ENCODE assay signal across 8 cellular contexts in genomic region chr5:179623906-179624741, GRCh38. TPM values are rescaled to one million over a fixed set of nuclear protein-coding genes. Genes with fewer than 3 reads are reported as not detected.
DNase-seq lines count a peak whose midpoint lies in the region; TF ChIP-seq lines count a peak whose summit lies in the region.

No MANE protein-coding gene starts in this region.

- H3K4me2 ChIP-seq in fibroblast of lung (ENCODE audit: extremely low read depth, insufficient read depth, low read length) = peak overlapping the region; percentile 91

- peak overlapping the region; percentile 100 for H3K4me3 Mint-ChIP-seq in neural crest cell

- H3K27ac ChIP-seq in fibroblast of lung (ENCODE audit: insufficient read depth, low read length) (peak overlapping the region; percentile 96), transverse colon (peak overlapping the region; percentile 98 to 100 (median 100))

- TF ChIP-seq CTCF in fibroblast of lung (conservative IDR thresholded peaks at IDR 0.05 in 1 of 2, IDR thresholded peaks at IDR 0.05 in 1 of 2; ENCODE audit: low read depth in 1 of 2, low read length in 2 of 2) (no peak), neural crest cell (conservative IDR thresholded peaks at IDR 0.05) (no peak), transverse colon (IDR thresholded peaks at IDR 0.05) (peak in 3 of 5 experiments; percentile 7 to 40 (median 10))

- H3K27me3 ChIP-seq in fibroblast of lung (ENCODE audit: control insufficient read depth, insufficient read depth, low read length) (no peaks in the 10 kb centered on the region), transverse colon (no peaks in the 10 kb centered on the region)

- intact Hi-C loops in transverse colon (cut with DNase I; ENCODE audit: low total_unique reads) = no loop called here

- H3K4me1 Mint-ChIP-seq in neural crest cell = peaks cover 45% of the 10 kb centered on the region

- peaks cover 42% of the 10 kb centered on the region for H3K79me2 ChIP-seq in fibroblast of lung (ENCODE audit: control insufficient read depth, insufficient read depth, low read length)

- H3K9me3 ChIP-seq in fibroblast of lung (ENCODE audit: control insufficient read depth, insufficient read depth, low read depth, low read length) = no peaks in the 10 kb centered on the region
- H3K9me3 ChIP-seq in transverse colon = no peaks in the 10 kb centered on the region

- peaks cover 2% of the 10 kb centered on the region for H3K36me3 ChIP-seq in fibroblast of lung (ENCODE audit: control insufficient read depth, insufficient read depth, low read length)
- peaks cover 0 to 21% (median 7%) of the 10 kb centered on the region in 4 donors for H3K36me3 ChIP-seq in transverse colon

- H3K4me1 ChIP-seq in fibroblast of lung (ENCODE audit: control insufficient read depth, extremely low read depth, insufficient read depth, low read length) (peaks cover 9% of the 10 kb centered on the region), transverse colon (peaks cover 19 to 41% (median 37%) of the 10 kb centered on the region in 4 donors)

- 17% methylated on average over 68 of the region's 68 CpGs; no CpG with 5 or more reads in 1 of the 2 donors for WGBS in transverse colon (ENCODE audit: low coverage in 1 of 2), 2 donors

- DNase-seq in Daoy (ENCODE audit: low read depth) (peak; percentile 89), H4 (ENCODE audit: low spot score) (peak; percentile 81), NCI-H226 (peak; percentile 80), activated T-helper 1 cell treated with Interleukin-2 at 50 U/mL for 16 hours (ENCODE audit: low read depth) (peak; percentile 19), fibroblast of lung (ENCODE audit: low read depth in 2 of 2) (peak; percentile 85 to 91), neural crest cell (ENCODE audit: low read depth, low spot score) (no peak), transverse colon (peak; percentile 36), SKM-1 (lab: John Stamatoyannopoulos, UW; ENCODE audit: unreplicated experiment) (no peak)

- peak overlapping the region; percentile 84 for H3K9ac ChIP-seq in fibroblast of lung (ENCODE audit: insufficient read depth, low read length)

- H3K9me3 Mint-ChIP-seq in neural crest cell = no peaks in the 10 kb centered on the region

- peak overlapping the region; percentile 72 for H2AFZ ChIP-seq in fibroblast of lung (ENCODE audit: low read length)

- H3K36me3 Mint-ChIP-seq in neural crest cell (ENCODE audit: low read depth) = peaks cover 34% of the 10 kb centered on the region

- TF ChIP-seq POLR2A in transverse colon (IDR thresholded peaks at IDR 0.05) = no peak

- H3K27ac Mint-ChIP-seq in neural crest cell (ENCODE audit: unreplicated experiment) = peak overlapping the region; percentile 99

- H4K20me1 ChIP-seq in fibroblast of lung (ENCODE audit: control insufficient read depth, extremely low read depth, insufficient read depth, low read length) = peaks cover 23% of the 10 kb centered on the region

- in situ Hi-C loops in transverse colon (cut with MboI; ENCODE audit: low pct_ligation_motif_present in 1 of 4, low pct_unique_long_range_greater_than_20kb in 1 of 4, low sequenced_read_pairs in 3 of 4) = no loop called here

- peaks cover 31% of the 10 kb centered on the region for H3K27me3 Mint-ChIP-seq in neural crest cell (ENCODE audit: low read depth)

- H3K4me3 ChIP-seq in fibroblast of lung (replicated peaks in 1 of 4; ENCODE audit: control extremely low read depth in 1 of 4, insufficient read depth in 1 of 4, low read depth in 3 of 4, low read length in 4 of 4) (peak overlapping the region; percentile 50 to 73 (median 68)), transverse colon (peak overlapping the region; percentile 64 to 90 (median 74))

- TF ChIP-seq EP300 in transverse colon (IDR thresholded peaks at IDR 0.05; ENCODE audit: low read depth) = no peak

RNA-seq across cellular contexts. Expression of gene HNRNPH1, which starts 0.7 kb away (rescaled TPM):
- 746 and 874 TPM in 2 replicates for total RNA-seq in Daoy (2014; rRNA removed; shearing (Covaris generic))
- 417 and 435 TPM in 2 replicates for total RNA-seq in H4 (2014; rRNA removed; shearing (Covaris generic))
- total RNA-seq in fibroblast of lung (630 and 689 TPM in 2 replicates), neural crest cell (1,155 and 1,166 TPM in 2 replicates), transverse colon (100 to 1,000 TPM; 358 to 910 (median 594) TPM)
- 214 and 285 TPM in 2 replicates for polyA plus RNA-seq in fibroblast of lung
- 246 and 334 TPM in 2 replicates for polyA plus RNA-seq in fibroblast of lung (2012)
- 82.2 and 111 TPM in 2 replicates for polyA minus RNA-seq in fibroblast of lung (ENCODE audit: low replicate concordance)

RNA-seq across cellular contexts. Expression of gene CBY3, which starts 56.7 kb away (rescaled TPM):
- not detected in 2 replicates for total RNA-seq in Daoy (2014; rRNA removed; shearing (Covaris generic))
- not detected in 2 replicates for total RNA-seq in H4 (2014; rRNA removed; shearing (Covaris generic))
- total RNA-seq in fibroblast of lung = not detected in 2 replicates
- polyA plus RNA-seq in fibroblast of lung = not detected in 2 replicates
- polyA plus RNA-seq in fibroblast of lung (2012) = 0.17 TPM in 1 of 2 replicates, not detected in the other
- polyA minus RNA-seq in fibroblast of lung (ENCODE audit: low replicate concordance) = not detected in 2 replicates
- total RNA-seq in neural crest cell = not detected in 2 replicates
- not detected for total RNA-seq in transverse colon

Comparison
In these comparisons a context has a peak if more than half of its experiments do, and no peak if none do; other contexts are left out.
1. DNase-seq: peak in Daoy (single experiment), H4 (single experiment), NCI-H226 (single experiment), activated T-helper 1 cell treated with Interleukin-2 at 50 U/mL for 16 hours (single experiment), fibroblast of lung (2 of 2) and transverse colon (single experiment); none in neural crest cell (single experiment) and SKM-1 (single experiment).
2. CTCF ChIP-seq: peak in transverse colon (3 of 5); none in fibroblast of lung (0 of 2) and neural crest cell (single experiment).